ENCODE assay signal across 8 cellular contexts in the genomic region with DNA sequence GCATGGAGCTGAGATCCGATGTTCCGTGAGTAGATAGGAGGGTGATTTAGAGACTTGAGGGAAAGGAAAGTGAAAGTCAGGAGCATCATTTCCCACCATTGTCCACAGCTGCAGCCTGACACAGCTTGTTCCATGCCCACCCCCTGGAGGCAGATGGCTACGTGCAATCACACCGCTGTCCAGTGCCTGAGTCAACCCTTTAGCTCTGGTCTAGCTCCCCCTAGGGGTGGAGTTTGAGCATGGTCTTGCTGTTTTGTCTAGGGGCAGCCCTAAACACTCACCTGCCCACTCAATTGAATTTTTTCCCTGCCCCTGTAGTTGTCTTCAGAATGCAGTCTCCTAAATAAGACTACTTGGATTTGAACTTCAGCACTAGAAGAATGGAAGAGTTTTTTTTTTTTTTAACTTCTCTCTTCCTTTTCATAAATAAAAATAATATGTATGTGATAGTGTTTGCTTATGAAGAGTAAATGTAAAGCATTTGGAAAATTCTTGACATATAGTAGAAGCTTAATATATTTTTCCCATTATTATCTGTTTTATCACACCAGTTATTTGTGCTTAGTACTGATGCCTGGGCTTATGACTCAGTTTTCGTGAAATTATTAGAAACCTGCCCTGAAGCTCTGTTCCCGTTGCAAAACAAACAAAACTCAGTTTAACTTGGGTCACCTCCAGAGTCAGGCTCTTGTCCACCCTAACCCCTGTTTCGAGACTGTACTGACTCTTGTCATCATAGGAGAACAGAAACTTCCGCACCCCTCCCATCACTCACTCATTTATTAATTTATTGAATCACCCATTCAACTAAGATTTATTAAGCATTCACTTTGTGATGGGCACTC.
A peak's percentile ranks its signal among the peaks of the same experiment; 100 is the strongest.
DNase-seq lines count a peak whose midpoint lies in the region; ATAC-seq and TF ChIP-seq lines count a peak whose summit lies in the region.

No MANE protein-coding gene starts in this region.

- ATAC-seq in GM19372 (IDR thresholded peaks at IDR 0.05; ENCODE audit: low read depth, unreplicated experiment) (peak; percentile 96), HG03457 (IDR thresholded peaks at IDR 0.05; ENCODE audit: unreplicated experiment) (peak; percentile 72), GM21737 (IDR thresholded peaks at IDR 0.05; ENCODE audit: unreplicated experiment) (no peak)
- ATAC-seq in stimulated activated effector memory CD8-positive, alpha-beta T cell treated with anti-CD3 and anti-CD28 coated beads, Interleukin-12 subunit alpha, Interleukin-12 subunit beta, amount 100 ng/mL, for 72 hours, result peak; percentile 48

- no peaks in the 10 kb centered on the region for H3K36me3 Mint-ChIP-seq in stimulated activated effector memory CD8-positive, alpha-beta T cell treated with anti-CD3 and anti-CD28 coated beads, Interleukin-12 subunit alpha, Interleukin-12 subunit beta, amount 100 ng/mL, for 72 hours

- in situ Hi-C loops in astrocyte of the cerebellum (cut with HindIII; ENCODE audit: low sequenced_read_pairs), result no loop called here

- H3K4me3 Mint-ChIP-seq in stimulated activated effector memory CD8-positive, alpha-beta T cell treated with anti-CD3 and anti-CD28 coated beads, Interleukin-12 subunit alpha, Interleukin-12 subunit beta, amount 100 ng/mL, for 72 hours, result no peak overlapping the region

- DNase-seq in DMS79 (lab: John Stamatoyannopoulos, UW) (peak; percentile 24), NCI-H82 (lab: John Stamatoyannopoulos, UW) (peak; percentile 94), astrocyte of the cerebellum (ENCODE audit: low read depth) (peak; percentile 52), iPS-NIHi11 (ENCODE audit: low spot score) (peak; percentile 76)
- DNase-seq in stimulated activated effector memory CD8-positive, alpha-beta T cell treated with anti-CD3 and anti-CD28 coated beads, Interleukin-12 subunit alpha, Interleukin-12 subunit beta, amount 100 ng/mL, for 72 hours (ENCODE audit: low spot score in 2 of 2), result peak; percentile 6 to 54

- peaks cover 4% of the 10 kb centered on the region for H3K9me3 Mint-ChIP-seq in stimulated activated effector memory CD8-positive, alpha-beta T cell treated with anti-CD3 and anti-CD28 coated beads, Interleukin-12 subunit alpha, Interleukin-12 subunit beta, amount 100 ng/mL, for 72 hours

- peak; percentile 79 for TF ChIP-seq CTCF in astrocyte of the cerebellum (IDR thresholded peaks at IDR 0.05; ENCODE audit: low read depth, low read length, missing control alignments)

- no peak overlapping the region for H3K27ac Mint-ChIP-seq in stimulated activated effector memory CD8-positive, alpha-beta T cell treated with anti-CD3 and anti-CD28 coated beads, Interleukin-12 subunit alpha, Interleukin-12 subunit beta, amount 100 ng/mL, for 72 hours

- H3K4me3 ChIP-seq in astrocyte of the cerebellum (ENCODE audit: low read depth, low read length), result no peak overlapping the region

- H3K4me1 Mint-ChIP-seq in stimulated activated effector memory CD8-positive, alpha-beta T cell treated with anti-CD3 and anti-CD28 coated beads, Interleukin-12 subunit alpha, Interleukin-12 subunit beta, amount 100 ng/mL, for 72 hours, result no peaks in the 10 kb centered on the region

Comparison
In these comparisons a context has a peak if more than half of its experiments do, and no peak if none do; other contexts are left out.
1. DNase-seq: peak in every context shown above with its lines; median percentile 94 in NCI-H82; 76 in iPS-NIHi11; 52 in astrocyte of the cerebellum; 30 in stimulated activated effector memory CD8-positive, alpha-beta T cell treated with anti-CD3 and anti-CD28 coated beads, Interleukin-12 subunit alpha, Interleukin-12 subunit beta, amount 100 ng/mL, for 72 hours; 24 in DMS79.